16 cellular contexts compared by ENCODE assay signal in genomic region chr20:46647469-46647868, GRCh38.
"Had no signal": no experiment of that assay in that cellular context is flagged by ENCODE, and none has a peak within 500 bp of the region (broad histone marks: within the 10 kb centered on the region; RNA-seq: fewer than 3 reads in every experiment).

No MANE protein-coding gene starts in this region.

- H3K9me3 Mint-ChIP-seq: activated naive CD8-positive, alpha-beta T cell treated with anti-CD3 and anti-CD28 coated beads, Interleukin-2, amount 10 ng/mL, durations not matched to agents 7 days and 5 days had no signal

- H3K4me3 Mint-ChIP-seq: activated naive CD8-positive, alpha-beta T cell treated with anti-CD3 and anti-CD28 coated beads, Interleukin-2, amount 10 ng/mL, durations not matched to agents 7 days and 5 days; naive thymus-derived CD8-positive, alpha-beta T cell; stimulated activated naive CD8-positive, alpha-beta T cell treated with anti-CD3 and anti-CD28 coated beads, Interleukin-15, Interleukin-2, amounts not matched to agents 100 ng/mL and 50 ng/mL, for 24 hours had no signal

- H3K27ac ChIP-seq: cardiac muscle cell, heart left ventricle, thoracic aorta, upper lobe of left lung, VCaP had no signal

- H3K27ac Mint-ChIP-seq: activated naive CD8-positive, alpha-beta T cell treated with anti-CD3 and anti-CD28 coated beads, Interleukin-2, amount 10 ng/mL, durations not matched to agents 7 days and 5 days; naive thymus-derived CD8-positive, alpha-beta T cell; stimulated activated naive CD8-positive, alpha-beta T cell treated with anti-CD3 and anti-CD28 coated beads, Interleukin-15, Interleukin-2, amounts not matched to agents 100 ng/mL and 50 ng/mL, for 24 hours had no signal

- DNase-seq: activated CD4-positive, CD25-positive, alpha-beta regulatory T cell treated with anti-CD3 and anti-CD28 coated beads, Interleukin-2, amount 50 U/mL, for 72 hours; activated gamma-delta T cell treated with Interleukin-2 at 50 U/mL for 16 hours; activated naive CD8-positive, alpha-beta T cell treated with anti-CD3 and anti-CD28 coated beads, Interleukin-2, amount 10 ng/mL, durations not matched to agents 7 days and 5 days; erythroblast; heart left ventricle; mesenchymal stem cell; naive thymus-derived CD8-positive, alpha-beta T cell; posterior cingulate gyrus; retina; stimulated activated CD4-positive, alpha-beta T cell treated with anti-CD3 and anti-CD28 coated beads, Interleukin-2, amount 100 ng/mL, for 48 hours; T-helper 2 cell; upper lobe of left lung had no signal

- ATAC-seq: heart left ventricle; naive thymus-derived CD8-positive, alpha-beta T cell had no signal
